ENCODE assay signal across 8 cellular contexts in the genomic region with DNA sequence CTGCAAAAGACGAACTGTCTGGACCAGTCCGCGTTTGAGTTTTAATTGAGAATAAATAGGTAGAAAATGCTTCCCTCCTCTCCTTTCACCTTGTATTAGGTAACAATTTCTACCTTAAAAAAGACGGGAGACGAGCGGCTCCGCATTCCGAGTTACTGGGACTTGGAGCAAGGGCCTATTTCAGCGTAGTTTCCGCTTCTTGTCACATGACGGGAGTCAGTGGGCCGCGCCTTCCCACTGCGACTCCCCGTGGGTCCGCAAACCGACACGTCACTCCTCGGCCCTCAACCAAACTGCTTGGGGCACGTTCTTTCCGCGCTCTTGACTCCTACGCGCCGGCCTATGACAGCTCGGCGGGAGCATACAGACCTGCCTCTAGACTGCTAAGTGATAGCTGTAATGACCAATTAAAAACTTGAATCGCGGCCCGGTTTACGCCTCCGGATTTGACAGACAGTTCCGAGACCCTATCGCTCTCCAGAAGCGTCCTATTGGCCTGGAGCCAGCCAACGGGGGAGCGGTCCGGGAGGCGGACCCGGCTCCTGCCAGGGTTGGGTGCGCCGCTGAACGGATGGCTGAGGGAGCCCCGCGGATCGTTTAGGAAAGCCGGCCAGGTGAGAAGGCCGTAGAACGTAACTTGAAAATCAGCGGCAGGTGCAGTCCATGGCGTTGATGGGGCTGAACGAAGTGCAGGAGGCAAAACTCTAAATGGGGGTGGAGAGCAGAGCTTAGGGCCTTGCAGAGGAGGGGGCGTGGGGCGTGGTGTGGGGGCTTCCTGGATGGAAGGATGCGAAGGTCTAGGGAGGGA. TPM values are rescaled to one million over a fixed set of nuclear protein-coding genes. Genes with fewer than 3 reads are reported as not detected.
DNase-seq lines count a peak whose midpoint lies in the region; ATAC-seq and TF ChIP-seq lines count a peak whose summit lies in the region.

A gene (plus strand): TSS at position 548 of the 808 bp plus-strand sequence. CDS start 3,064 bp downstream, outside the sequence.

- POLR2A ChIA-PET in GM10248 (lab: Yijun Ruan, JAX), result interaction anchor here (0.6 to 1.5 kb wide), 5 partner anchors 10 to 591 kb away, joined by 3 to 11 read pairs (median 3); a partner anchor contains a TSS

- H3K27me3 Mint-ChIP-seq in activated naive CD8-positive, alpha-beta T cell, result no peaks in the 10 kb centered on the region

- peaks cover 5% of the 10 kb centered on the region for H3K36me3 Mint-ChIP-seq in activated naive CD8-positive, alpha-beta T cell

- TF ChIP-seq CTCF in GM10248 (IDR thresholded peaks at IDR 0.05; ENCODE audit: control extremely low read depth, extremely low read depth, low read depth, missing control alignments), result no peak

- CTCF ChIA-PET in GM10248 (lab: Yijun Ruan, JAX), result interaction anchor here (0.7 to 2.2 kb wide), 5 partner anchors 10 to 76 kb away, joined by 3 to 15 read pairs (median 4); a partner anchor contains a TSS

- H3K9me3 Mint-ChIP-seq in activated naive CD8-positive, alpha-beta T cell (ENCODE audit: low read depth), result no peaks in the 10 kb centered on the region

- DNase-seq in GM10248 (ENCODE audit: extremely low spot score) (peak; percentile 97), NCI-H1105 (lab: John Stamatoyannopoulos, UW) (peak; percentile 100), SKM-1 treated with dmso at 0.1 percent for 144 hours (lab: John Stamatoyannopoulos, UW; ENCODE audit: unreplicated experiment) (peak; percentile 99), glomerular endothelial cell (ENCODE audit: extremely low read depth, low read depth, low spot score) (peak; percentile 98), occipital lobe (lab: John Stamatoyannopoulos, UW) (peak; percentile 99)

- peak within 1 kb of the TSS; percentile 98 for H3K4me3 Mint-ChIP-seq in activated naive CD8-positive, alpha-beta T cell

- peak within 1 kb of the TSS; percentile 85 for H3K27ac ChIP-seq in temporal lobe (ENCODE audit: low read depth, low read length)

- ATAC-seq in HG02623 (IDR thresholded peaks at IDR 0.05; ENCODE audit: unreplicated experiment), result peak; percentile 98

- H3K4me1 Mint-ChIP-seq in activated naive CD8-positive, alpha-beta T cell (ENCODE audit: low read depth), result peaks cover 44% of the 10 kb centered on the region

- peak within 1 kb of the TSS; percentile 99 for H3K27ac Mint-ChIP-seq in activated naive CD8-positive, alpha-beta T cell

RNA-seq across cellular contexts. Expression of the gene that starts here (rescaled TPM):
- total RNA-seq in glomerular endothelial cell, result 152 and 171 TPM in 2 replicates
- 84.2 TPM for total RNA-seq in occipital lobe
- total RNA-seq in temporal lobe, result 39.1 TPM

Comparison
In these comparisons a context has a peak if more than half of its experiments do, and no peak if none do; other contexts are left out.
1. Peak in every context shown above with its lines: DNase-seq, ATAC-seq and H3K27ac ChIP-seq.